22 cellular contexts compared by ENCODE assay signal in genomic region chr6:146290589-146290901, GRCh38.
"Had no signal": no experiment of that assay in that cellular context is flagged by ENCODE, and none has a peak within 500 bp of the region (broad histone marks: within the 10 kb centered on the region; RNA-seq: fewer than 3 reads in every experiment).

No MANE protein-coding gene starts in this region.

- H3K4me1 Mint-ChIP-seq: activated naive CD4-positive, alpha-beta T cell treated with anti-CD3 and anti-CD28 coated beads, Interleukin-2, amount 10 ng/mL, durations not matched to agents 7 days and 5 days; nephron progenitor cell; stimulated activated naive B cell treated with anti-CD40 and anti-IgM and Interleukin-4, amounts not matched to agents 10 μg/mL and 1 μg/mL and 100 μg/mL, for 72 hours; WTC11 had no signal

- H3K4me3 Mint-ChIP-seq: activated CD4-positive, alpha-beta memory T cell treated with anti-CD3 and anti-CD28 coated beads for 36 hours; activated naive CD4-positive, alpha-beta T cell treated with anti-CD3 and anti-CD28 coated beads, Interleukin-2, amount 10 ng/mL, durations not matched to agents 7 days and 5 days; activated T-cell treated with anti-CD3 and anti-CD28 coated beads, Interleukin-2, amount 50 U/mL, for 72 hours; nephron progenitor cell; stimulated activated naive B cell treated with anti-CD40 and anti-IgM and Interleukin-4, amounts not matched to agents 10 μg/mL and 1 μg/mL and 100 μg/mL, for 72 hours; WTC11 had no signal

- H3K36me3 ChIP-seq: esophagus squamous epithelium, gastroesophageal sphincter, sigmoid colon, uterus had no signal

- H3K4me1 ChIP-seq: gastroesophageal sphincter, sigmoid colon, testis, uterus had no signal

- H3K36me3 Mint-ChIP-seq: activated CD4-positive, alpha-beta memory T cell treated with anti-CD3 and anti-CD28 coated beads for 36 hours; activated naive CD4-positive, alpha-beta T cell treated with anti-CD3 and anti-CD28 coated beads, Interleukin-2, amount 10 ng/mL, durations not matched to agents 7 days and 5 days; stimulated activated naive B cell treated with anti-CD40 and anti-IgM and Interleukin-4, amounts not matched to agents 10 μg/mL and 1 μg/mL and 100 μg/mL, for 72 hours; WTC11 had no signal

- H3K27me3 ChIP-seq: gastroesophageal sphincter, sigmoid colon, testis, uterus had no signal

- H3K27me3 Mint-ChIP-seq: activated CD4-positive, alpha-beta memory T cell treated with anti-CD3 and anti-CD28 coated beads for 36 hours; activated naive CD4-positive, alpha-beta T cell treated with anti-CD3 and anti-CD28 coated beads, Interleukin-2, amount 10 ng/mL, durations not matched to agents 7 days and 5 days; stimulated activated naive B cell treated with anti-CD40 and anti-IgM and Interleukin-4, amounts not matched to agents 10 μg/mL and 1 μg/mL and 100 μg/mL, for 72 hours had no signal

- H3K4me3 ChIP-seq: esophagus squamous epithelium, gastroesophageal sphincter, sigmoid colon, testis, uterus had no signal

- H3K9me3 Mint-ChIP-seq: activated CD4-positive, alpha-beta memory T cell treated with anti-CD3 and anti-CD28 coated beads for 36 hours; activated naive CD4-positive, alpha-beta T cell treated with anti-CD3 and anti-CD28 coated beads, Interleukin-2, amount 10 ng/mL, durations not matched to agents 7 days and 5 days; activated T-cell treated with anti-CD3 and anti-CD28 coated beads, Interleukin-2, amount 50 U/mL, for 72 hours had no signal

- DNase-seq: activated CD4-positive, alpha-beta memory T cell treated with anti-CD3 and anti-CD28 coated beads for 36 hours; activated CD4-positive, alpha-beta T cell treated with anti-CD3 and anti-CD28 coated beads for 4 hours; activated effector memory CD4-positive, alpha-beta T cell treated with anti-CD3 and anti-CD28 coated beads, Interleukin-2, amount 50 U/mL, for 16 hours; activated naive CD4-positive, alpha-beta T cell treated with anti-CD3 and anti-CD28 coated beads, Interleukin-2, amount 10 ng/mL, durations not matched to agents 7 days and 5 days; activated T-cell treated with anti-CD3 and anti-CD28 coated beads, Interleukin-2, amount 50 U/mL, for 72 hours; amygdala; effector memory CD4-positive, alpha-beta T cell; esophagus squamous epithelium; head of caudate nucleus; nephron progenitor cell; nucleus accumbens; posterior cingulate gyrus; sigmoid colon; stimulated activated CD4-positive, alpha-beta T cell treated with anti-CD3 and anti-CD28 coated beads, Interleukin-2, amount 100 ng/mL, for 48 hours; stimulated activated CD8-positive, alpha-beta memory T cell treated with anti-CD3 and anti-CD28 coated beads, Interleukin-4, amount 100 ng/mL, for 48 hours; stimulated activated naive B cell treated with anti-CD40 and anti-IgM and Interleukin-4, amounts not matched to agents 10 μg/mL and 1 μg/mL and 100 μg/mL, for 72 hours; T-helper 1 cell; T-helper 9 cell; testis; uterus had no signal

- H3K9me3 ChIP-seq: esophagus squamous epithelium, gastroesophageal sphincter, sigmoid colon, testis, uterus had no signal

- H3K27ac Mint-ChIP-seq: activated CD4-positive, alpha-beta memory T cell treated with anti-CD3 and anti-CD28 coated beads for 36 hours; activated naive CD4-positive, alpha-beta T cell treated with anti-CD3 and anti-CD28 coated beads, Interleukin-2, amount 10 ng/mL, durations not matched to agents 7 days and 5 days; activated T-cell treated with anti-CD3 and anti-CD28 coated beads, Interleukin-2, amount 50 U/mL, for 72 hours; nephron progenitor cell; stimulated activated naive B cell treated with anti-CD40 and anti-IgM and Interleukin-4, amounts not matched to agents 10 μg/mL and 1 μg/mL and 100 μg/mL, for 72 hours; WTC11 had no signal

- H3K27ac ChIP-seq: esophagus squamous epithelium, gastroesophageal sphincter, sigmoid colon, testis, uterus had no signal

- ATAC-seq: activated T-cell treated with anti-CD3 and anti-CD28 coated beads, Interleukin-2, amount 50 U/mL, for 72 hours; stimulated activated naive B cell treated with anti-CD40 and anti-IgM and Interleukin-4, amounts not matched to agents 10 μg/mL and 1 μg/mL and 100 μg/mL, for 72 hours; WTC11 had no signal
